In the genomic region with DNA sequence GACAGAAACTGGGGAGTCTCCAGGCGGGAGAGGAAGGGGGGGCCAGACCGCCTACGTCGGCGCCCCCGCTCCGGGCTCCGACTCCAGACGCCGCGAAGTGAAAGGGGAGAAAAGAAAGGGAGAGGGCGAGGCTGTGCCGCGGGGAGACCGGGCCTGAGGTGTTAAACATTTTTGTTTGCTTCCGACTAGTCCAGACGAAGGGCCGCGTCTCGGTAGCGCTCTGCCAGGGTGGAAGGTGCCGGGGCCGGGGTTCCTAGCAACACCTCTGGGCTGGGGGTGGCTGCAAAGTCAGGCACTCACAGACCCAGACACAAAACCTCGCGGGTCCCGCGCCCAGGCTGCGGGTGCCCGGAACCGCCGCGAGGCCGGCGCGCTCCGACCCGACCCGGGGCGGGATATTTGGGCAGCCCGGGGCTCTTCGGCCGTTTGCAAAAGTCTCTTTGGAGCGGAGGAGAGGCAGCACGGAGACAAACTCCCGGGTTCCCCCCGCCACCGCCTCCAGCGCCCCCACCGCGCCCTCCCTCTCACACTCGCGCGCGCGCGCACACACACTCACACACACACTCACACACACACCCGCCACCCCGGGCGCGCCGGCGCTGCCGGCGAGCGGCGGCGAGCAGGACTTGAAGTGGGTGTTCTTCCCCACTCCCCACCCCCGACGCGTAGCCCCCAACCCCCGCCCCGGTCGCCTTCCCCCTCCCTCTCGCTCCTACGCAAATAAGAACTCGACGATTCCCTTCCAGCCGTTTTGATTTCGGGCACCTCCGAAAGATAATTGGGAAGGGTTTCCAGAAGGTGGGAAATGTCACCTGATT, we compare ENCODE assay signal across 9 cellular contexts. TPM values are rescaled to one million over a fixed set of nuclear protein-coding genes. Genes with fewer than 3 reads are reported as not detected.
A peak's percentile ranks its signal among the peaks of the same experiment; 100 is the strongest.
DNase-seq lines count a peak whose midpoint lies in the region; ATAC-seq and FAIRE-seq lines count a peak whose summit lies in the region.
"Had no signal": no experiment of that assay in that cellular context is flagged by ENCODE, and none has a peak within 500 bp of the region (broad histone marks: within the 10 kb centered on the region; RNA-seq: fewer than 3 reads in every experiment).

No MANE protein-coding gene starts in this region.

- peaks cover 44% of the 10 kb centered on the region for H3K4me1 Mint-ChIP-seq in activated T-cell treated with anti-CD3 and anti-CD28 coated beads, Interleukin-2, amount 50 U/mL, for 72 hours (ENCODE audit: low read depth)

- no peaks in the 10 kb centered on the region for H3K9me3 ChIP-seq in ES-I3 (ENCODE audit: control insufficient read depth, insufficient read depth, low read length)
- H3K9me3 ChIP-seq in neuron (ENCODE audit: low read length), result no peaks in the 10 kb centered on the region

- H3K36me3 ChIP-seq in ES-I3 (ENCODE audit: insufficient read depth, low read length) (peaks cover 11% of the 10 kb centered on the region; the same call in 1 of the 2 replicates), neuron (ENCODE audit: insufficient read depth, low read length) (peaks cover 16% of the 10 kb centered on the region)

- peak; percentile 47 for DNase-seq in NCI-H2029 treated with DMSO at 0.1 percent for 48 hours (lab: John Stamatoyannopoulos, UW)
- peak; percentile 44 to 45 for DNase-seq in activated T-cell treated with anti-CD3 and anti-CD28 coated beads, Interleukin-2, amount 50 U/mL, for 72 hours
- DNase-seq in frontal cortex (ENCODE audit: low spot score in 2 of 2), result peak; percentile 45 to 57
- no peak for DNase-seq in NCI-H2196 (lab: John Stamatoyannopoulos, UW; ENCODE audit: unreplicated experiment)
- DNase-seq in activated CD4-positive, CD25-positive, alpha-beta regulatory T cell treated with anti-CD3 and anti-CD28 coated beads, Interleukin-2, amount 50 U/mL, for 72 hours, result no peak

- H3K4me3 Mint-ChIP-seq in activated T-cell treated with anti-CD3 and anti-CD28 coated beads, Interleukin-2, amount 50 U/mL, for 72 hours, result peak overlapping the region; percentile 89 to 93

- peaks cover 7 to 12% of the 10 kb centered on the region in 2 donors for H3K36me3 Mint-ChIP-seq in activated T-cell treated with anti-CD3 and anti-CD28 coated beads, Interleukin-2, amount 50 U/mL, for 72 hours (ENCODE audit: insufficient read depth in 2 of 2)

- H3K4me1 ChIP-seq in ES-I3 (ENCODE audit: insufficient read depth, low read length) (peaks cover 7% of the 10 kb centered on the region), neuron (ENCODE audit: insufficient read depth, low read length) (peaks cover 18% of the 10 kb centered on the region)

- peak overlapping the region; percentile 94 for H3K9ac ChIP-seq in ES-I3 (ENCODE audit: low read depth, low read length)

- no peak overlapping the region for H3K27ac Mint-ChIP-seq in activated T-cell treated with anti-CD3 and anti-CD28 coated beads, Interleukin-2, amount 50 U/mL, for 72 hours

- peak overlapping the region; percentile 100 for H2AFZ ChIP-seq in neuron (ENCODE audit: low read depth, low read length)

- no peaks in the 10 kb centered on the region for H3K27me3 ChIP-seq in neuron (ENCODE audit: insufficient read depth, low read length)

- peak; percentile 36 to 38 for ATAC-seq in activated T-cell treated with anti-CD3 and anti-CD28 coated beads, Interleukin-2, amount 50 U/mL, for 72 hours (replicated peaks in 1 of 2)
- ATAC-seq in HG03442 (IDR thresholded peaks at IDR 0.05; ENCODE audit: unreplicated experiment), result no peak

- H3K27me3 Mint-ChIP-seq in activated T-cell treated with anti-CD3 and anti-CD28 coated beads, Interleukin-2, amount 50 U/mL, for 72 hours (ENCODE audit: low read depth), result peaks cover 68% of the 10 kb centered on the region

- H3K4me3 ChIP-seq in neuron (ENCODE audit: low read length), result peak overlapping the region; percentile 71

- no peak for FAIRE-seq in frontal cortex (lab: Jason Lieb, UNC)

- no peaks in the 10 kb centered on the region for H3K9me3 Mint-ChIP-seq in activated T-cell treated with anti-CD3 and anti-CD28 coated beads, Interleukin-2, amount 50 U/mL, for 72 hours

RNA-seq across cellular contexts. Expression of gene FST, which starts 0.6 kb away (rescaled TPM):
- total RNA-seq in activated T-cell treated with anti-CD3 and anti-CD28 coated beads, Interleukin-2, amount 50 U/mL, for 72 hours, result 1 to 10 TPM; 1.1 to 2.5 TPM
- total RNA-seq in frontal cortex, result 1.2 TPM
- total RNA-seq: T-helper 1 cell treated with Interleukin-12 subunit alpha and Interleukin-12 subunit beta and Interleukin-4 antibody, amounts not matched to agents 30 ng/mL and 1 ng/mL, for 36 hours had no signal

Comparison
In these comparisons a context has a peak if more than half of its experiments do, and no peak if none do; other contexts are left out.
1. DNase-seq: peak in NCI-H2029 treated with DMSO at 0.1 percent for 48 hours (single experiment), activated T-cell treated with anti-CD3 and anti-CD28 coated beads, Interleukin-2, amount 50 U/mL, for 72 hours (2 of 2) and frontal cortex (2 of 2); none in NCI-H2196 (single experiment) and activated CD4-positive, CD25-positive, alpha-beta regulatory T cell treated with anti-CD3 and anti-CD28 coated beads, Interleukin-2, amount 50 U/mL, for 72 hours (single experiment).